In the genomic region with DNA sequence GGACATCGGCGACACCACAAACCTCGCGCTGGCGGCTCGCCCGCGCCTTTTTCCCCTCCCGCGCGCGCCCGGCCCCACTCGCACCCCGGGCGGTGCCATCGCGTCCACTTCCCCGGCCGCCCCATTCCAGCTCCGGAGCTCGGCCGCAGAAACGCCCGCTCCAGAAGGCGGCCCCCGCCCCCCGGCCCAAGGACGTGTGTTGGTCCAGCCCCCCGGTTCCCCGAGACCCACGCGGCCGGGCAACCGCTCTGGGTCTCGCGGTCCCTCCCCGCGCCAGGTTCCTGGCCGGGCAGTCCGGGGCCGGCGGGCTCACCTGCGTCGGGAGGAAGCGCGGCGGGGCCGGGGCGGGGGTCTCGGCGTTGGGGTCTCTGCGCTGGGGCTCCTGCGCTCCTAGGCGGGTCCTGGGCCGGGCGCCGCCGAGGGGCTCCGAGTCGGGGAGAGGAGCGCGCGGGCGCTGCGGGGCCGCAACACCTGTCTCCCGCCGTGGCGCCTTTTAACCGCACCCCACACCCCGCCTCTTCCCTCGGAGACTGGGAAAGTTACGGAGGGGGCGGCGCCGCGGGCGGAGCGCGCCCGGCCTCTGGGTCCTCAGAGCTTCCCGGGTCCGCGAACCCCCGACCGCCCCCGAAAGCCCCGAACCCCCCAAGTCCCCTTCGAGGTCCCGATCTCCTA, we compare ENCODE assay signal across 8 cellular contexts. TPM values are rescaled to one million over a fixed set of nuclear protein-coding genes. Genes with fewer than 3 reads are reported as not detected.
DNase-seq lines count a peak whose midpoint lies in the region; TF ChIP-seq lines count a peak whose summit lies in the region.

TSS of gene GJB2 (minus strand) at position 469 of the 672 bp plus-strand sequence. CDS start 3,357 bp downstream, outside the sequence.

- H3K4me3 ChIP-seq in ACC112 (ENCODE audit: low read depth, low read length) (peak within 1 kb of the TSS; percentile 65), mononuclear cell (ENCODE audit: low read length) (peak within 1 kb of the TSS; percentile 9)

- H3K36me3 Mint-ChIP-seq in chondrocyte (ENCODE audit: low read depth): peaks cover 3% of the 10 kb centered on the region

- no peaks in the 10 kb centered on the region for H3K79me2 ChIP-seq in ACC112 (ENCODE audit: control insufficient read depth, insufficient read depth, low read length, unreplicated experiment)

- H3K27ac Mint-ChIP-seq in chondrocyte (ENCODE audit: unreplicated experiment): no peak within 1 kb of the TSS

- peaks cover 61% of the 10 kb centered on the region for H3K27me3 ChIP-seq in ACC112 (ENCODE audit: insufficient read depth, low read length)
- peaks cover 61% of the 10 kb centered on the region for H3K27me3 ChIP-seq in mononuclear cell (ENCODE audit: insufficient read depth, low read length)

- H3K36me3 ChIP-seq in ACC112 (ENCODE audit: insufficient read depth, low read length): no peaks in the 10 kb centered on the region

- no peaks in the 10 kb centered on the region for H3K9me3 Mint-ChIP-seq in chondrocyte (ENCODE audit: low read depth)

- H3K27me3 Mint-ChIP-seq in chondrocyte (ENCODE audit: low read depth): peaks cover 47% of the 10 kb centered on the region

- H3K9me3 ChIP-seq in mononuclear cell (ENCODE audit: low read depth, low read length): no peaks in the 10 kb centered on the region

- peak within 1 kb of the TSS; percentile 63 for H3K4me3 Mint-ChIP-seq in chondrocyte (ENCODE audit: unreplicated experiment)

- H3K27ac ChIP-seq in ACC112 (ENCODE audit: low read depth, low read length): no peak within 1 kb of the TSS

- TF ChIP-seq CTCF in chondrocyte (IDR thresholded peaks at IDR 0.05): no peak

- peak within 1 kb of the TSS; percentile 5 for H2AFZ ChIP-seq in ACC112 (ENCODE audit: low read length, unreplicated experiment)

- H3K4me1 ChIP-seq in ACC112 (ENCODE audit: control insufficient read depth, insufficient read depth, low read length, unreplicated experiment) (peaks cover 7% of the 10 kb centered on the region), mononuclear cell (ENCODE audit: insufficient read depth, low read length) (peaks cover 38% of the 10 kb centered on the region)

- H3K4me1 Mint-ChIP-seq in chondrocyte (ENCODE audit: low read depth): peaks cover 5% of the 10 kb centered on the region

- peak; percentile 42 for DNase-seq in HuH-7 (ENCODE audit: low spot score)
- DNase-seq in chondrocyte (ENCODE audit: low spot score): no peak
- no peak for DNase-seq in HPDE6-E6E7 (ENCODE audit: extremely low spot score)
- DNase-seq in NCI-H2171 (lab: John Stamatoyannopoulos, UW): no peak
- no peak for DNase-seq in GOT3 (lab: John Stamatoyannopoulos, UW)
- DNase-seq in C1 segment of cervical spinal cord (lab: John Stamatoyannopoulos, UW): no peak

RNA-seq across cellular contexts. Expression of gene GJB2, which starts in this region (rescaled TPM):
- total RNA-seq in chondrocyte: not detected in 3 replicates
- total RNA-seq in mononuclear cell: 3.4 TPM
